Comparison of ENCODE assay signal across 9 cellular contexts in genomic region chr10:120949511-120950102, GRCh38.
DNase-seq lines count a peak whose midpoint lies in the region; ATAC-seq, FAIRE-seq and TF ChIP-seq lines count a peak whose summit lies in the region.
"Had no signal": no experiment of that assay in that cellular context is flagged by ENCODE, and none has a peak within 500 bp of the region (broad histone marks: within the 10 kb centered on the region; RNA-seq: fewer than 3 reads in every experiment).

No MANE protein-coding gene starts in this region.

- H3K27ac Mint-ChIP-seq in naive thymus-derived CD8-positive, alpha-beta T cell, result no peak overlapping the region

- peak overlapping the region; percentile 40; the same call in 1 of the 2 replicates for H2BK20ac ChIP-seq in H1 (ENCODE audit: low read length)

- DNase-seq in AG08396 (ENCODE audit: low spot score), result peak; percentile 10
- DNase-seq in H1 (ENCODE audit: low read depth in 1 of 2, low spot score in 2 of 2), result peak in 1 of 2 experiments; percentile 56
- peak in 1 of 10 donors; percentile 4 for DNase-seq in naive thymus-derived CD8-positive, alpha-beta T cell
- DNase-seq in glomerular visceral epithelial cell (ENCODE audit: extremely low spot score), result no peak
- DNase-seq in activated CD4-positive, CD25-positive, alpha-beta regulatory T cell treated with anti-CD3 and anti-CD28 coated beads, Interleukin-2, amount 50 U/mL, for 72 hours, result no peak
- DNase-seq in stimulated activated naive CD4-positive, alpha-beta T cell treated with Interleukin-2 at 50 U/mL for 16 hours (lab: John Stamatoyannopoulos, UW), result no peak
- DNase-seq in SK-N-SH, result no peak
- DNase-seq: NCI-H2029 treated with DMSO at 0.1 percent for 48 hours had no signal

- no peaks in the 10 kb centered on the region for H3K79me2 ChIP-seq in H1 (ENCODE audit: control insufficient read depth in 1 of 2, insufficient read depth in 2 of 2, low read length in 2 of 2)
- H3K79me2 ChIP-seq in SK-N-SH (ENCODE audit: insufficient read depth), result no peaks in the 10 kb centered on the region

- peak overlapping the region; percentile 98 for H2BK12ac ChIP-seq in H1 (ENCODE audit: low read depth, low read length)

- H2AFZ ChIP-seq in H1 (ENCODE audit: low read length), result peak overlapping the region; percentile 74
- no peak overlapping the region for H2AFZ ChIP-seq in SK-N-SH (ENCODE audit: low read depth)

- H4K91ac ChIP-seq in H1 (replicated peaks; ENCODE audit: insufficient read length, low read length), result peak overlapping the region; percentile 29

- no peak for TF ChIP-seq POLR2A in H1 (IDR thresholded peaks at IDR 0.05; ENCODE audit: control extremely low read depth in 1 of 2, low read depth in 2 of 2, low read length in 2 of 2)

- peaks cover 2 to 10% (median 9%) of the 10 kb centered on the region in 4 donors for H3K4me1 Mint-ChIP-seq in naive thymus-derived CD8-positive, alpha-beta T cell

- H3K27me3 ChIP-seq in H1 (replicated peaks in 1 of 4; ENCODE audit: control insufficient read depth in 3 of 4, extremely low read depth in 1 of 4, insufficient read depth in 3 of 4, low read length in 3 of 4), result peaks cover 11 to 16% (median 13%) of the 10 kb centered on the region in 4 experiments
- no peaks in the 10 kb centered on the region for H3K27me3 ChIP-seq in SK-N-SH (ENCODE audit: insufficient read depth)

- H3K9ac ChIP-seq in H1 (replicated peaks in 1 of 4; ENCODE audit: extremely low read depth in 1 of 4, low read depth in 3 of 4, low read length in 3 of 4), result no peak overlapping the region
- no peak overlapping the region for H3K9ac ChIP-seq in SK-N-SH

- H3K56ac ChIP-seq in H1 (replicated peaks; ENCODE audit: insufficient read length, low read depth, low read length), result no peak overlapping the region

- H4K20me1 ChIP-seq in H1 (replicated peaks in 1 of 2; ENCODE audit: control insufficient read depth in 1 of 2, insufficient read depth in 2 of 2, low read length in 2 of 2), result no peaks in the 10 kb centered on the region
- no peaks in the 10 kb centered on the region for H4K20me1 ChIP-seq in SK-N-SH (ENCODE audit: insufficient read depth)

- WGBS in H1 (ENCODE audit: extremely low coverage in 1 of 2, insufficient coverage in 1 of 2, insufficient read length in 1 of 2, insufficient replicate concordance in 2 of 2, low coverage in 1 of 2, low lambda C conversion rate in 2 of 2, missing lambda C conversion rate in 1 of 2), 2 experiments, result 11% methylated on average over 29 of the region's 31 CpGs; no CpG with 5 or more reads in 1 of the 2 experiments
- WGBS in SK-N-SH (ENCODE audit: low lambda C conversion rate), result 74% methylated on average over 23 of the region's 31 CpGs

- FAIRE-seq in H1 (lab: Jason Lieb, UNC), result no peak

- H3K4me1 ChIP-seq in H1 (replicated peaks in 1 of 4; ENCODE audit: control insufficient read depth in 3 of 4, insufficient read depth in 4 of 4, low read length in 3 of 4), result peaks cover 5 to 21% (median 13%) of the 10 kb centered on the region in 4 experiments
- H3K4me1 ChIP-seq in SK-N-SH (ENCODE audit: control insufficient read depth in 1 of 2, insufficient read depth in 2 of 2, low read depth in 1 of 2, low read length in 1 of 2), result no peaks in the 10 kb centered on the region; a peak in 1 of 4 replicates

- H3K23me2 ChIP-seq in H1 (ENCODE audit: low read depth, low read length), result peaks cover 12% of the 10 kb centered on the region

- H3K4me2 ChIP-seq in H1 (ENCODE audit: insufficient read depth in 1 of 2, low read depth in 2 of 2, low read length in 2 of 2) (peak overlapping the region; percentile 92 to 94), SK-N-SH (no peak overlapping the region)

- H3K27me3 Mint-ChIP-seq in naive thymus-derived CD8-positive, alpha-beta T cell, result peaks cover 29 to 65% (median 40%) of the 10 kb centered on the region in 5 donors

- no peaks in the 10 kb centered on the region for H3F3A ChIP-seq in SK-N-SH (replicated peaks; ENCODE audit: insufficient read depth)

- no peak overlapping the region for H4K5ac ChIP-seq in H1 (ENCODE audit: insufficient read length, low read depth, low read length)

- H3K79me1 ChIP-seq in H1 (ENCODE audit: low read depth, low read length), result no peaks in the 10 kb centered on the region

- CTCF ChIA-PET in H1 (lab: Charles Lee; ENCODE audit: partially characterized antibody) (interaction anchor here (0.7 to 2.5 kb wide), 23 partner anchors 8 to 783 kb away, joined by 3 to 16 read pairs (median 3); no protein-coding TSS in a partner anchor), SK-N-SH (lab: Yijun Ruan, JAX) (interaction anchor here (0.6 to 5.0 kb wide), 20 partner anchors 8 to 951 kb away, joined by 3 to 38 read pairs (median 4); no protein-coding TSS in a partner anchor)

- H3K14ac ChIP-seq in H1 (ENCODE audit: insufficient read length), result no peak overlapping the region

- POLR2A ChIA-PET in H1 (lab: Charles Lee; ENCODE audit: partially characterized antibody), result interaction anchor here (0.6 kb wide), 1 partner anchor 225 kb away, joined by 3 read pairs; no protein-coding TSS in a partner anchor
- POLR2A ChIA-PET in naive thymus-derived CD8-positive, alpha-beta T cell (lab: Charles Lee), result interaction anchor here (0.6 kb wide), 1 partner anchor 936 kb away, joined by 5 read pairs; no protein-coding TSS in a partner anchor
- POLR2A ChIA-PET in SK-N-SH (lab: Yijun Ruan, JAX), result no interaction called here

- H3K9me3 ChIP-seq in H1 (ENCODE audit: insufficient read depth in 2 of 2, low read depth in 1 of 2, low read length in 1 of 2) (0 out of 4 replicates have a peak, but pooled peaks cover 0 to 2% of the 10 kb centered on the region in 2 experiments), SK-N-SH (no peaks in the 10 kb centered on the region)

- peak; percentile 9 for ATAC-seq in HG03159 (IDR thresholded peaks at IDR 0.05; ENCODE audit: unreplicated experiment)
- ATAC-seq in naive thymus-derived CD8-positive, alpha-beta T cell, result peak in 1 of 2 donors; percentile 23

- peaks cover 0 to 5% (median 2%) of the 10 kb centered on the region in 3 donors for H3K36me3 Mint-ChIP-seq in naive thymus-derived CD8-positive, alpha-beta T cell

- H2BK5ac ChIP-seq in H1 (ENCODE audit: low read depth, low read length), result peak overlapping the region; percentile 60; the same call in 1 of the 2 replicates

- peak overlapping the region; percentile 98 for H2BK15ac ChIP-seq in H1 (ENCODE audit: low read length)

- H3K36me3 ChIP-seq in H1 (ENCODE audit: control insufficient read depth in 2 of 4, insufficient read depth in 4 of 4, low read length in 3 of 4) (no peaks in the 10 kb centered on the region; a peak in 1 of 8 replicates), SK-N-SH (replicated peaks in 1 of 2; ENCODE audit: control insufficient read depth in 1 of 2, insufficient read depth in 2 of 2, low read length in 1 of 2) (no peaks in the 10 kb centered on the region)

- no peaks in the 10 kb centered on the region for H3K9me2 ChIP-seq in SK-N-SH

- TF ChIP-seq CTCF in H1 (IDR thresholded peaks at IDR 0.05; ENCODE audit: control extremely low read depth in 1 of 3, insufficient read depth in 1 of 3, low read depth in 1 of 3, low read length in 3 of 3), result no peak
- no peak for TF ChIP-seq CTCF in SK-N-SH (IDR thresholded peaks at IDR 0.05)

- no peak overlapping the region for H3K4ac ChIP-seq in H1 (replicated peaks; ENCODE audit: insufficient read length, low read depth, low read length)

- peak overlapping the region; percentile 92 for H3K18ac ChIP-seq in H1 (ENCODE audit: extremely low read depth, low read length)

- no peak overlapping the region for H3K23ac ChIP-seq in H1 (ENCODE audit: insufficient read length)

- H3K9me3 Mint-ChIP-seq in naive thymus-derived CD8-positive, alpha-beta T cell, result peaks cover 0 to 21% (median 3%) of the 10 kb centered on the region in 9 donors

- H3K27ac ChIP-seq in H1 (ENCODE audit: low read depth, low read length) (no peak overlapping the region), SK-N-SH (ENCODE audit: low read depth in 2 of 2, low read length in 1 of 2) (no peak overlapping the region)

- H3K4me3 Mint-ChIP-seq in naive thymus-derived CD8-positive, alpha-beta T cell, result peak overlapping the region in 9 of 10 donors; percentile 36 to 73 (median 52)

- no peak for TF ChIP-seq EP300 in H1 (IDR thresholded peaks at IDR 0.05; ENCODE audit: borderline replicate concordance in 1 of 2, low read depth in 2 of 2, low read length in 2 of 2)
- no peak for TF ChIP-seq EP300 in SK-N-SH (IDR thresholded peaks at IDR 0.05; ENCODE audit: borderline replicate concordance in 1 of 2, low read depth in 1 of 2, low read length in 1 of 2)

- H2BK120ac ChIP-seq in H1 (replicated peaks; ENCODE audit: low read depth, low read length), result no peak overlapping the region

- peak overlapping the region; percentile 16 to 68 (median 52) for H3K4me3 ChIP-seq in H1 (ENCODE audit: extremely low read depth in 1 of 4, insufficient read depth in 2 of 4, low read depth in 3 of 4, low read length in 4 of 4)
- no peak overlapping the region for H3K4me3 ChIP-seq in SK-N-SH (ENCODE audit: low read depth in 2 of 2, low read length in 1 of 2)

- H4K8ac ChIP-seq in H1 (ENCODE audit: extremely low read depth, insufficient read depth, low read length), result peak overlapping the region; percentile 46; the same call in 1 of the 2 replicates

- H2AK5ac ChIP-seq in H1 (ENCODE audit: low read depth, low read length), result no peak overlapping the region

- TF ChIP-seq RAD21 in H1 (IDR thresholded peaks at IDR 0.05 in 1 of 2, conservative IDR thresholded peaks at IDR 0.05 in 1 of 2; ENCODE audit: low read depth in 2 of 2, low read length in 2 of 2) (no peak), SK-N-SH (IDR thresholded peaks at IDR 0.05; ENCODE audit: low read length) (no peak)

TF ChIP-seq in H1, 55 proteins besides CTCF, POLR2A, EP300 and RAD21 (continues in another document):
- TF ChIP-seq EZH2 (IDR thresholded peaks at IDR 0.05; ENCODE audit: low read depth, low read length, severe bottlenecking), result peak; percentile 79
- TF ChIP-seq E2F6 (IDR thresholded peaks at IDR 0.05), result peak; percentile 47; the same call in 1 of the 2 replicates
- no peak for TF ChIP-seq KDM1A (IDR thresholded peaks at IDR 0.05; ENCODE audit: borderline replicate concordance, low read length)

TF ChIP-seq in SK-N-SH, 30 proteins besides CTCF, POLR2A, EP300 and RAD21 (continues in another document):
- TF ChIP-seq CHD2 (IDR thresholded peaks at IDR 0.05; ENCODE audit: low read length, partially characterized antibody) (no peak), ELF1 (IDR thresholded peaks at IDR 0.05) (no peak), TAF1 (IDR thresholded peaks at IDR 0.05; ENCODE audit: borderline replicate concordance, low read depth, low read length) (no peak), IRF3 (IDR thresholded peaks at IDR 0.05; ENCODE audit: low read depth, low read length) (no peak)

Comparison
In these comparisons a context has a peak if more than half of its experiments do, and no peak if none do; other contexts are left out.
1. H3K4me3 ChIP-seq: peak in H1 (4 of 4); none in SK-N-SH (0 of 2).